17 cellular contexts compared by ENCODE assay signal in genomic region chr10:15091418-15091817, GRCh38. TPM values are rescaled to one million over a fixed set of nuclear protein-coding genes. Genes with fewer than 3 reads are reported as not detected.
DNase-seq lines count a peak whose midpoint lies in the region; ATAC-seq and TF ChIP-seq lines count a peak whose summit lies in the region.
"Had no signal": no experiment of that assay in that cellular context is flagged by ENCODE, and none has a peak within 500 bp of the region (broad histone marks: within the 10 kb centered on the region; RNA-seq: fewer than 3 reads in every experiment).

No MANE protein-coding gene starts in this region.

- no peak overlapping the region for H3K14ac ChIP-seq in trophoblast cell (ENCODE audit: low read length)

- no peak for TF ChIP-seq CTCF in HEK293 (tag by site-specific recombination; IDR thresholded peaks at IDR 0.05)
- no peak for TF ChIP-seq CTCF in nephron (IDR thresholded peaks at IDR 0.05; ENCODE audit: unreplicated experiment in 3 of 3)

- no peak overlapping the region for H3K27ac Mint-ChIP-seq in nephron
- H3K27ac Mint-ChIP-seq: CD14-positive monocyte; CD4-positive, alpha-beta memory T cell had no signal

- no peak overlapping the region for H2AK5ac ChIP-seq in trophoblast cell (ENCODE audit: low read length)

- H4K91ac ChIP-seq in trophoblast cell (ENCODE audit: low read depth, low read length): no peak overlapping the region

- no peak overlapping the region for H3K9ac ChIP-seq in trophoblast cell (ENCODE audit: low read length)
- H3K9ac ChIP-seq: BLaER1 had no signal

- DNase-seq in trophoblast cell: no peak
- DNase-seq in NCI-H510A (lab: John Stamatoyannopoulos, UW): no peak
- DNase-seq: 8988T; ACHN; BE2C; C1 segment of cervical spinal cord; CD4-positive, alpha-beta memory T cell; CD4-positive, CD25-positive, alpha-beta regulatory T cell; CD8-positive, alpha-beta memory T cell; COR-L47; DMS79 treated with DMSO at 0.1 percent for 48 hours; GF-D8 had no signal

- ATAC-seq in SK-N-SH treated with all-trans-retinoic acid at 6 μM for 48 hours: no peak

- no peak overlapping the region for H2AFZ ChIP-seq in trophoblast cell (ENCODE audit: insufficient read depth, low read length, poor library complexity)

- H4K12ac ChIP-seq in trophoblast cell (ENCODE audit: low read depth, low read length): no peak overlapping the region

- no peak overlapping the region for H3K18ac ChIP-seq in trophoblast cell (ENCODE audit: low read length)

- H2BK120ac ChIP-seq in trophoblast cell (ENCODE audit: insufficient read depth, low read length, poor library complexity): no peak overlapping the region

- H3K27ac ChIP-seq in HEK293 (ENCODE audit: extremely low read depth, low read depth, low read length): no peak overlapping the region
- no peak overlapping the region for H3K27ac ChIP-seq in trophoblast cell (ENCODE audit: low read depth, low read length)
- H3K27ac ChIP-seq: BLaER1 had no signal

- no peaks in the 10 kb centered on the region for H3K27me3 ChIP-seq in trophoblast cell (ENCODE audit: insufficient read depth, low read length)
- H3K27me3 ChIP-seq: BE2C, BLaER1 had no signal

- no peaks in the 10 kb centered on the region for H3K79me1 ChIP-seq in trophoblast cell (ENCODE audit: low read length)

- H3K4ac ChIP-seq in trophoblast cell (ENCODE audit: low read depth, low read length): no peak overlapping the region

- H3K9me3 ChIP-seq in HEK293 (ENCODE audit: control insufficient read depth, insufficient read depth, low read depth, low read length) (no peaks in the 10 kb centered on the region), trophoblast cell (ENCODE audit: insufficient read depth, low read depth, low read length) (no peaks in the 10 kb centered on the region)
- H3K9me3 ChIP-seq: BE2C, BLaER1 had no signal

- WGBS in trophoblast cell (ENCODE audit: extremely low coverage, insufficient coverage, insufficient read length): no CpG with 5 or more reads among the region's 5 CpGs

- no peak overlapping the region for H3K4me3 ChIP-seq in HEK293 (ENCODE audit: low read depth, low read length)
- H3K4me3 ChIP-seq in trophoblast cell (ENCODE audit: low read depth, low read length): no peak overlapping the region
- H3K4me3 ChIP-seq: BLaER1 had no signal

- H3K4me1 ChIP-seq in HEK293 (ENCODE audit: control insufficient read depth, insufficient read depth, low read length) (no peaks in the 10 kb centered on the region), trophoblast cell (ENCODE audit: control insufficient read depth in 1 of 2, insufficient read depth in 2 of 2, low read length in 2 of 2) (peaks cover 2 to 5% of the 10 kb centered on the region in 2 experiments)
- H3K4me1 ChIP-seq: BE2C had no signal

- H3K36me3 ChIP-seq in HEK293 (ENCODE audit: control insufficient read depth in 2 of 2, insufficient read depth in 1 of 2, low read length in 2 of 2): no peaks in the 10 kb centered on the region
- no peaks in the 10 kb centered on the region for H3K36me3 ChIP-seq in trophoblast cell (ENCODE audit: control insufficient read depth in 1 of 2, insufficient read depth in 2 of 2, low read length in 2 of 2)
- H3K36me3 ChIP-seq: BE2C, BLaER1 had no signal

- POLR2A ChIA-PET in HEK293 (lab: Yijun Ruan, JAX): no interaction called here

- peak overlapping the region in 2 of 3 experiments; percentile 26 to 27 for H3K4me3 Mint-ChIP-seq in nephron

- no peaks in the 10 kb centered on the region for H3K9me3 Mint-ChIP-seq in nephron
- H3K9me3 Mint-ChIP-seq: CD14-positive monocyte; CD4-positive, alpha-beta memory T cell; CD4-positive, CD25-positive, alpha-beta regulatory T cell; CD8-positive, alpha-beta memory T cell had no signal

- H4K8ac ChIP-seq in trophoblast cell (ENCODE audit: low read depth, low read length): no peak overlapping the region

- H2BK12ac ChIP-seq in trophoblast cell (ENCODE audit: low read length): no peak overlapping the region

- H3K23ac ChIP-seq in trophoblast cell (ENCODE audit: low read length): peak overlapping the region; percentile 90

- no peak overlapping the region for H3K4me2 ChIP-seq in trophoblast cell (ENCODE audit: low read length)
- H3K4me2 ChIP-seq: BLaER1 had no signal

- H2BK5ac ChIP-seq in trophoblast cell (ENCODE audit: low read depth, low read length, poor library complexity): no peak overlapping the region

- CTCF ChIA-PET in HEK293 (lab: Yijun Ruan, JAX): interaction anchor here (0.7 kb wide), 1 partner anchor 1558 kb away, joined by 3 read pairs; no protein-coding TSS in a partner anchor

- H3K36me3 Mint-ChIP-seq in nephron (ENCODE audit: low read depth): no peaks in the 10 kb centered on the region
- H3K36me3 Mint-ChIP-seq: CD14-positive monocyte; CD4-positive, alpha-beta memory T cell; CD4-positive, CD25-positive, alpha-beta regulatory T cell; CD8-positive, alpha-beta memory T cell had no signal

- H3K79me2 ChIP-seq in trophoblast cell (ENCODE audit: control insufficient read depth, insufficient read depth, low read length, poor library complexity): no peaks in the 10 kb centered on the region

- H3K4me1 Mint-ChIP-seq in nephron: peaks cover 7% of the 10 kb centered on the region

- peaks cover 6% of the 10 kb centered on the region for H3K27me3 Mint-ChIP-seq in nephron (ENCODE audit: low read depth)
- H3K27me3 Mint-ChIP-seq: CD4-positive, alpha-beta memory T cell had no signal

TF ChIP-seq in HEK293, 187 proteins besides CTCF, POLR2A, EP300 and RAD21:
- TF ChIP-seq ZNF366 (tag by site-specific recombination; conservative IDR thresholded peaks at IDR 0.05) (peak; percentile 54; the same call in 1 of the 2 replicates), PRDM1 (tag by site-specific recombination; IDR thresholded peaks at IDR 0.05) (peak; percentile 73), ZNF223 (tag by site-specific recombination; IDR thresholded peaks at IDR 0.05) (no peak), ZNF610 (tag by site-specific recombination; IDR thresholded peaks at IDR 0.05; ENCODE audit: borderline replicate concordance) (no peak), ZNF423 (tag by site-specific recombination; IDR thresholded peaks at IDR 0.05) (no peak), ZNF426 (tag by site-specific recombination; IDR thresholded peaks at IDR 0.05) (no peak)

TF ChIP-seq in SK-N-SH treated with all-trans-retinoic acid at 6 μM for 48 hours, 23 proteins besides CTCF, POLR2A, EP300 and RAD21:
- no peak for TF ChIP-seq OSR1 (CRISPR knock-in tag; IDR thresholded peaks at IDR 0.05)
- no peak for TF ChIP-seq GLIS3 (CRISPR knock-in tag; IDR thresholded peaks at IDR 0.05)
- no peak for TF ChIP-seq ZNF70 (CRISPR knock-in tag; IDR thresholded peaks at IDR 0.05)
- TF ChIP-seq ZFP3 (CRISPR knock-in tag; IDR thresholded peaks at IDR 0.05): no peak
- TF ChIP-seq ZNF565 (CRISPR knock-in tag; conservative IDR thresholded peaks at IDR 0.05; ENCODE audit: low read depth): no peak
- no peak for TF ChIP-seq TCF4 (CRISPR knock-in tag; IDR thresholded peaks at IDR 0.05; ENCODE audit: borderline replicate concordance)
- TF ChIP-seq PPARA (CRISPR knock-in tag; IDR thresholded peaks at IDR 0.05; ENCODE audit: borderline replicate concordance): no peak
- no peak for TF ChIP-seq ESRRG (CRISPR knock-in tag; IDR thresholded peaks at IDR 0.05)
- TF ChIP-seq ZC3H10 (CRISPR knock-in tag; IDR thresholded peaks at IDR 0.05): no peak
- TF ChIP-seq CSDC2 (CRISPR knock-in tag; IDR thresholded peaks at IDR 0.05): no peak
- TF ChIP-seq RARB (CRISPR knock-in tag; IDR thresholded peaks at IDR 0.05): no peak
- no peak for TF ChIP-seq CREB5 (CRISPR knock-in tag; IDR thresholded peaks at IDR 0.05; ENCODE audit: low read depth)

RNA-seq across cellular contexts. Expression of gene ACBD7, which starts 2.8 kb away (rescaled TPM):
- 0.16 and 0.18 TPM in 2 replicates for polyA plus RNA-seq in trophoblast cell (2013)
- polyA plus RNA-seq: CD14-positive monocyte; CD4-positive, alpha-beta memory T cell; CD8-positive, alpha-beta memory T cell had no signal

RNA-seq across cellular contexts. Expression of gene RPP38, which starts 5.7 kb away (rescaled TPM):
- polyA plus RNA-seq in trophoblast cell (2013): 22.1 and 24.6 TPM in 2 replicates

RNA-seq across cellular contexts. Expression of gene OLAH, which starts 47.7 kb away (rescaled TPM):
- 0.10 and 0.29 TPM in 2 replicates for polyA plus RNA-seq in trophoblast cell (2013)
- polyA plus RNA-seq: CD14-positive monocyte; CD4-positive, CD25-positive, alpha-beta regulatory T cell; CD8-positive, alpha-beta memory T cell had no signal
